ENCODE assay signal across 8 cellular contexts in genomic region chr15:83107841-83108181, GRCh38. TPM values are rescaled to one million over a fixed set of nuclear protein-coding genes. Genes with fewer than 3 reads are reported as not detected.
A peak's percentile ranks its signal among the peaks of the same experiment; 100 is the strongest.
DNase-seq lines count a peak whose midpoint lies in the region; ATAC-seq, FAIRE-seq and TF ChIP-seq lines count a peak whose summit lies in the region.

No MANE protein-coding gene starts in this region.

- intact Hi-C loops in GM12878 (cut with micrococcal nuclease; ENCODE audit: unreplicated experiment) = no loop called here

- H3K27ac Mint-ChIP-seq in activated naive CD4-positive, alpha-beta T cell treated with anti-CD3 and anti-CD28 coated beads, Interleukin-2, amount 50 U/mL, for 24 hours = no peak overlapping the region

- TF ChIP-seq POLR2A in GM12878 (IDR thresholded peaks at IDR 0.05; ENCODE audit: low read depth, low read length) = no peak

- no peak for TF ChIP-seq RAD21 in GM12878 (IDR thresholded peaks at IDR 0.05; ENCODE audit: insufficient read depth, low read depth, low read length)

- TF ChIP-seq CTCF in GM12878 (IDR thresholded peaks at IDR 0.05 in 2 of 3, conservative IDR thresholded peaks at IDR 0.05 in 1 of 3; ENCODE audit: control insufficient read depth in 2 of 3, extremely low read depth in 1 of 3, insufficient read depth in 1 of 3, low read depth in 3 of 3, low read length in 3 of 3) = no peak
- no peak for TF ChIP-seq CTCF in lung (IDR thresholded peaks at IDR 0.05; ENCODE audit: control extremely low read depth, extremely low read depth)

- 41% methylated on average over 30 of the region's 30 CpGs for WGBS in GM12878 (ENCODE audit: insufficient coverage, insufficient replicate concordance, low lambda C conversion rate, missing lambda C conversion rate)
- 3 to 7% methylated on average over 30 of the region's 30 CpGs for WGBS in lung, 2 donors
- WGBS in urinary bladder = 9% methylated on average over 30 of the region's 30 CpGs

- H3K4me3 ChIP-seq in GM12878 = peak overlapping the region; percentile 67
- peak overlapping the region; percentile 55 for H3K4me3 ChIP-seq in lung
- H3K4me3 ChIP-seq in urinary bladder (ENCODE audit: low read depth, low read length) = peak overlapping the region; percentile 52

- FAIRE-seq in GM12878 (lab: Jason Lieb, UNC) = no peak

- CTCF ChIA-PET in GM12878 (lab: Yijun Ruan, JAX) = no interaction called here

- no peaks in the 10 kb centered on the region for H3K9me3 ChIP-seq in GM12878 (replicated peaks; ENCODE audit: control insufficient read depth, insufficient read depth, low read length)
- no peaks in the 10 kb centered on the region for H3K9me3 ChIP-seq in lung (ENCODE audit: control insufficient read depth in 2 of 2, insufficient read depth in 1 of 2, low read length in 1 of 2)

- POLR2A ChIA-PET in GM12878 (lab: Charles Lee) = no interaction called here

- H3K27ac ChIP-seq in GM12878 (ENCODE audit: control insufficient read depth, insufficient read depth) = no peak overlapping the region
- peak overlapping the region; percentile 48 to 73 for H3K27ac ChIP-seq in lung (ENCODE audit: low read depth in 1 of 2, low read length in 1 of 2)
- no peak overlapping the region for H3K27ac ChIP-seq in urinary bladder (ENCODE audit: low read depth)

- peak overlapping the region; percentile 81 for H2AFZ ChIP-seq in GM12878 (ENCODE audit: control insufficient read depth, low read depth, low read length)

- H4K20me1 ChIP-seq in GM12878 (ENCODE audit: control insufficient read depth, insufficient read depth) = no peaks in the 10 kb centered on the region

- BruUV-seq in GM12878 (replicated peaks; lab: Mats Ljungman, UMichigan) = no TSS peak

- H3K36me3 Mint-ChIP-seq in activated naive CD4-positive, alpha-beta T cell treated with anti-CD3 and anti-CD28 coated beads, Interleukin-2, amount 50 U/mL, for 24 hours = no peaks in the 10 kb centered on the region

- ATAC-seq in GM12878 (peak; percentile 12), lung (ENCODE audit: insufficient read depth, low FRiP score) (no peak), GM19023 (IDR thresholded peaks at IDR 0.05; ENCODE audit: unreplicated experiment) (no peak), HG03460 (IDR thresholded peaks at IDR 0.05; ENCODE audit: unreplicated experiment) (no peak)

- H3K9ac ChIP-seq in GM12878 (ENCODE audit: control insufficient read depth, insufficient read depth, low read length) = peak overlapping the region; percentile 1; the same call in 1 of the 2 replicates

- RAD21 ChIA-PET in GM12878 (lab: Charles Lee; ENCODE audit: unreplicated experiment) = no interaction called here

- SMC1A ChIA-PET in GM12878 (lab: Charles Lee; ENCODE audit: uncharacterized antibody, unreplicated experiment) = no interaction called here

- no peak for DNase-seq in activated naive CD4-positive, alpha-beta T cell (lab: John Stamatoyannopoulos, UW)
- DNase-seq in GM12878 (ENCODE audit: low read depth, low spot score) = no peak
- DNase-seq in lung (ENCODE audit: low spot score) = no peak
- DNase-seq in SHP77 treated with DMSO at 0.1 percent for 48 hours (lab: John Stamatoyannopoulos, UW) = no peak

- peaks cover 39% of the 10 kb centered on the region for H3K27me3 Mint-ChIP-seq in activated naive CD4-positive, alpha-beta T cell treated with anti-CD3 and anti-CD28 coated beads, Interleukin-2, amount 50 U/mL, for 24 hours

- no peaks in the 10 kb centered on the region for H3K27me3 ChIP-seq in GM12878 (replicated peaks in 1 of 2; ENCODE audit: control insufficient read depth in 2 of 2, insufficient read depth in 2 of 2, low read length in 1 of 2)
- no peaks in the 10 kb centered on the region for H3K27me3 ChIP-seq in lung (ENCODE audit: control insufficient read depth, insufficient read depth)

- H3K4me1 ChIP-seq in GM12878 (ENCODE audit: control insufficient read depth, insufficient read depth, low read length) (peaks cover 19% of the 10 kb centered on the region), lung (ENCODE audit: control insufficient read depth in 2 of 2, insufficient read depth in 2 of 2, low read length in 2 of 2) (peaks cover 0 to 21% of the 10 kb centered on the region in 2 donors), urinary bladder (ENCODE audit: insufficient read depth) (no peaks in the 10 kb centered on the region)

- H3K4me2 ChIP-seq in GM12878 (ENCODE audit: control insufficient read depth, insufficient read depth) = peak overlapping the region; percentile 93

- H3K36me3 ChIP-seq in GM12878 (ENCODE audit: control insufficient read depth in 2 of 2, insufficient read depth in 2 of 2, low read length in 1 of 2) (no peaks in the 10 kb centered on the region), lung (ENCODE audit: control insufficient read depth in 2 of 2, insufficient read depth in 2 of 2, low read length in 2 of 2) (no peaks in the 10 kb centered on the region), urinary bladder (ENCODE audit: insufficient read depth) (no peaks in the 10 kb centered on the region)

- no peak for TF ChIP-seq EP300 in GM12878 (IDR thresholded peaks at IDR 0.05; ENCODE audit: borderline replicate concordance in 1 of 2, control insufficient read depth in 1 of 2, low read depth in 2 of 2, low read length in 2 of 2)

- no peaks in the 10 kb centered on the region for H3K9me3 Mint-ChIP-seq in activated naive CD4-positive, alpha-beta T cell treated with anti-CD3 and anti-CD28 coated beads, Interleukin-2, amount 50 U/mL, for 24 hours

- peaks cover 18% of the 10 kb centered on the region for H3K4me1 Mint-ChIP-seq in activated naive CD4-positive, alpha-beta T cell treated with anti-CD3 and anti-CD28 coated beads, Interleukin-2, amount 50 U/mL, for 24 hours

- in situ Hi-C loops in GM12878 (cut with MboI) = no loop called here

- H3K79me2 ChIP-seq in GM12878 (ENCODE audit: control insufficient read depth, insufficient read depth, low read length) = no peaks in the 10 kb centered on the region; the same call in 1 of the 2 replicates

- H3K4me3 Mint-ChIP-seq in activated naive CD4-positive, alpha-beta T cell treated with anti-CD3 and anti-CD28 coated beads, Interleukin-2, amount 50 U/mL, for 24 hours = peak overlapping the region; percentile 86

TF ChIP-seq in GM12878, 131 proteins besides CTCF, POLR2A, EP300 and RAD21:
- no peak for TF ChIP-seq MTA2 (IDR thresholded peaks at IDR 0.05; ENCODE audit: low read depth)
- TF ChIP-seq TBL1XR1 (IDR thresholded peaks at IDR 0.05; ENCODE audit: low read depth, low read length) = no peak
- TF ChIP-seq RB1 (IDR thresholded peaks at IDR 0.05; ENCODE audit: borderline replicate concordance) = no peak
- TF ChIP-seq IRF4 (IDR thresholded peaks at IDR 0.05; ENCODE audit: low read depth, low read length) = no peak
- TF ChIP-seq SPI1 (IDR thresholded peaks at IDR 0.05; ENCODE audit: borderline replicate concordance, insufficient read depth, low read depth, low read length) = no peak

RNA-seq across cellular contexts. Expression of gene TM6SF1, which starts 0.4 kb away (rescaled TPM):
- total RNA-seq in GM12878 (2013; cell fraction: nucleolus; rRNA removed) = 0.81 and 0.98 TPM in 2 replicates
- 0.56 and 0.98 TPM in 2 replicates for total RNA-seq in GM12878 (2014; rRNA removed)
- 0.92 and 1.2 TPM in 2 replicates for total RNA-seq in GM12878 (2014; rRNA removed; fragmentation: Illumina TruSeq; extraction: Trizol)
- total RNA-seq in GM12878 (2021) = 1.1 and 1.2 TPM in 2 replicates
- 2.1 TPM for polyA plus RNA-seq in GM12878 (2011; ENCODE audit: low read depth)
- 1.1 and 1.3 TPM in 2 replicates for polyA plus RNA-seq in GM12878 (2011; rRNA removed)
- polyA plus RNA-seq in GM12878 (2011; cell fraction: cytosol; rRNA removed) = 0.52 and 0.70 TPM in 2 replicates
- 1.1 and 1.8 TPM in 2 replicates for polyA plus RNA-seq in GM12878 (2011; cell fraction: nucleus; rRNA removed)
- 1.9 and 4.4 TPM in 2 replicates for polyA plus RNA-seq in GM12878 (2012)
- polyA plus RNA-seq in GM12878 (2014; fragmentation: Illumina TruSeq; extraction: Trizol) = 0.82 and 1.1 TPM in 2 replicates
- 1 to 10 TPM in 1 of 2 experiments, under 1 TPM in 1; 0.90 to 2.3 TPM for polyA plus RNA-seq in GM12878 (2014; fragmentation: Nextera tagmentation; extraction: Ambion mirVana)
- polyA plus RNA-seq in GM12878 (2014; rRNA removed) = 0.78 and 0.84 TPM in 2 replicates
- 1 to 10 TPM; 1.2 to 2.7 TPM for polyA plus RNA-seq in GM12878 (2016; fragmentation: Nextera tagmentation; extraction: Ambion mirVana)
- polyA minus RNA-seq in GM12878 (2011; rRNA and poly(A)+ RNA removed) = 1.3 TPM in 1 of 2 replicates, not detected in the other
- polyA minus RNA-seq in GM12878 (2011; cell fraction: cytosol; rRNA and poly(A)+ RNA removed) = not detected in 2 replicates
- 0.60 and 0.86 TPM in 2 replicates for polyA minus RNA-seq in GM12878 (2011; cell fraction: nucleus; rRNA and poly(A)+ RNA removed)
- 10 to 100 TPM in 1 of 2 donors, 1 to 10 TPM in 1; 4.3 to 15.8 TPM for total RNA-seq in lung
- 10 to 100 TPM; 11.8 to 15.6 TPM for polyA plus RNA-seq in lung
- total RNA-seq in urinary bladder = 5.7 TPM
- 3.7 TPM for polyA plus RNA-seq in urinary bladder

RNA-seq across cellular contexts. Expression of gene BTBD1, which starts 40.8 kb away (rescaled TPM):
- total RNA-seq in GM12878 (2013; cell fraction: nucleolus; rRNA removed) = 81.8 and 91.0 TPM in 2 replicates
- total RNA-seq in GM12878 (2014; rRNA removed) (90.4 and 92.4 TPM in 2 replicates), GM12878 (2014; rRNA removed; fragmentation: Illumina TruSeq; extraction: Trizol) (75.4 and 76.9 TPM in 2 replicates), GM12878 (2021) (62.0 and 70.8 TPM in 2 replicates), lung (10 to 100 TPM; 45.7 to 71.0 TPM), urinary bladder (102 TPM)
- polyA plus RNA-seq in GM12878 (2011; ENCODE audit: low read depth) = 24.3 TPM
- polyA plus RNA-seq in GM12878 (2011; rRNA removed) (89.6 and 133 TPM in 2 replicates), GM12878 (2014; fragmentation: Illumina TruSeq; extraction: Trizol) (77.0 and 87.6 TPM in 2 replicates), GM12878 (2014; fragmentation: Nextera tagmentation; extraction: Ambion mirVana) (10 to 100 TPM; 17.5 to 38.9 TPM), GM12878 (2014; rRNA removed) (54.1 and 57.1 TPM in 2 replicates), GM12878 (2016; fragmentation: Nextera tagmentation; extraction: Ambion mirVana) (10 to 100 TPM; 73.0 to 73.1 TPM), lung (10 to 100 TPM; 10.7 to 28.2 TPM), urinary bladder (42.3 TPM)
- 40.1 and 43.1 TPM in 2 replicates for polyA plus RNA-seq in GM12878 (2011; cell fraction: cytosol; rRNA removed)
- polyA plus RNA-seq in GM12878 (2011; cell fraction: nucleus; rRNA removed) = 33.3 and 35.5 TPM in 2 replicates
- 43.7 and 47.7 TPM in 2 replicates for polyA plus RNA-seq in GM12878 (2012)
- polyA minus RNA-seq in GM12878 (2011; rRNA and poly(A)+ RNA removed) = 60.2 and 93.3 TPM in 2 replicates
- polyA minus RNA-seq in GM12878 (2011; cell fraction: cytosol; rRNA and poly(A)+ RNA removed) = 41.0 and 48.2 TPM in 2 replicates
- polyA minus RNA-seq in GM12878 (2011; cell fraction: nucleus; rRNA and poly(A)+ RNA removed) = 28.3 and 41.4 TPM in 2 replicates

Comparison
In these comparisons a context has a peak if more than half of its experiments do, and no peak if none do; other contexts are left out.
1. H3K27ac ChIP-seq: peak in lung (2 of 2); none in GM12878 (single experiment) and urinary bladder (single experiment).
2. Peak in every context shown above with its lines, with median percentiles within 50 percentile points of each other: H3K4me3 ChIP-seq.